10 cellular contexts compared by ENCODE assay signal in genomic region chr1:54253480-54253879, GRCh38. TPM values are rescaled to one million over a fixed set of nuclear protein-coding genes. Genes with fewer than 3 reads are reported as not detected.
A peak's percentile ranks its signal among the peaks of the same experiment; 100 is the strongest.
DNase-seq lines count a peak whose midpoint lies in the region; TF ChIP-seq lines count a peak whose summit lies in the region.
"Had no signal": no experiment of that assay in that cellular context is flagged by ENCODE, and none has a peak within 500 bp of the region (broad histone marks: within the 10 kb centered on the region; RNA-seq: fewer than 3 reads in every experiment).

No MANE protein-coding gene starts in this region.

- peaks cover 21% of the 10 kb centered on the region for H3K4me1 Mint-ChIP-seq in MCF 10A (ENCODE audit: insufficient read depth, unreplicated experiment)

- no peaks in the 10 kb centered on the region for H3K9me3 Mint-ChIP-seq in MCF 10A (ENCODE audit: unreplicated experiment)
- H3K9me3 Mint-ChIP-seq: activated T-helper 1 cell treated with anti-CD3 and anti-CD28 coated beads, Interleukin-12 subunit alpha, Interleukin-12 subunit beta, Interleukin-2, Interleukin-4 antibody, amounts not matched to agents 30 ng/mL and 10 ng/mL and 1 ng/mL, durations not matched to agents 14 hours and 24 hours and 36 hours had no signal

- H3K4me3 ChIP-seq in BJ (ENCODE audit: low read depth, low read length) (no peak overlapping the region), MG63 (no peak overlapping the region)

- CTCF ChIA-PET in BJ (lab: Yijun Ruan, JAX) (interaction anchor here (0.7 to 1.8 kb wide), 4 partner anchors 11 to 152 kb away, joined by 3 to 7 read pairs (median 4); partner anchors contain the start of gene SSBP3), MCF 10A (lab: Yijun Ruan, JAX) (interaction anchor here (0.6 to 0.9 kb wide), 3 partner anchors 25 to 401 kb away, joined by 3 to 4 read pairs (median 3); no protein-coding TSS in a partner anchor)

- intact Hi-C loops in MCF 10A (cut with micrococcal nuclease), result no loop called here

- H3K27me3 Mint-ChIP-seq in MCF 10A (ENCODE audit: insufficient read depth, unreplicated experiment), result no peaks in the 10 kb centered on the region

- DNase-seq in BJ (ENCODE audit: low read depth), result peak; percentile 54
- peak; percentile 90 for DNase-seq in MG63
- peak; percentile 93 for DNase-seq in MCF 10A (ENCODE audit: unreplicated experiment)
- peak; percentile 42 to 88 for DNase-seq in lung microvascular endothelial cell (ENCODE audit: low read depth in 2 of 2)
- DNase-seq in NCI-H2196 (lab: John Stamatoyannopoulos, UW; ENCODE audit: unreplicated experiment), result no peak
- DNase-seq in NCI-H345 treated with DMSO at 0.1 percent for 48 hours (lab: John Stamatoyannopoulos, UW; ENCODE audit: unreplicated experiment), result no peak
- DNase-seq in activated CD4-positive, alpha-beta T cell treated with anti-CD3 and anti-CD28 coated beads, Interleukin-2, amount 50 U/mL, for 48 hours, result no peak
- no peak for DNase-seq in GM20000 (ENCODE audit: low spot score)
- DNase-seq: small intestine had no signal

- H3K4me3 Mint-ChIP-seq in MCF 10A (ENCODE audit: unreplicated experiment), result no peak overlapping the region
- H3K4me3 Mint-ChIP-seq: activated T-helper 1 cell treated with anti-CD3 and anti-CD28 coated beads, Interleukin-12 subunit alpha, Interleukin-12 subunit beta, Interleukin-2, Interleukin-4 antibody, amounts not matched to agents 30 ng/mL and 10 ng/mL and 1 ng/mL, durations not matched to agents 14 hours and 24 hours and 36 hours had no signal

- H3K36me3 ChIP-seq in BJ (ENCODE audit: control insufficient read depth, insufficient read depth, low read length) (peaks cover 10% of the 10 kb centered on the region), MG63 (no peaks in the 10 kb centered on the region)

- no peak overlapping the region for H3K27ac Mint-ChIP-seq in MCF 10A (ENCODE audit: low read depth, unreplicated experiment)

- no TSS peak for BruUV-seq in MCF 10A (replicated peaks; lab: Mats Ljungman, UMichigan)

- peaks cover 18% of the 10 kb centered on the region for H3K36me3 Mint-ChIP-seq in MCF 10A (ENCODE audit: insufficient read depth, unreplicated experiment)

- POLR2A ChIA-PET in BJ (lab: Charles Lee) (no interaction called here), MCF 10A (lab: Yijun Ruan, JAX) (no interaction called here)

- TF ChIP-seq CTCF in BJ (IDR thresholded peaks at IDR 0.05; ENCODE audit: insufficient read depth, low read depth, low read length) (no peak), MCF 10A (IDR thresholded peaks at IDR 0.05; ENCODE audit: unreplicated experiment) (no peak), GM20000 (IDR thresholded peaks at IDR 0.05; ENCODE audit: extremely low read depth, missing control alignments) (no peak)

- H3K27me3 ChIP-seq in BJ (ENCODE audit: control insufficient read depth, insufficient read depth, low read length), result no peaks in the 10 kb centered on the region
- H3K27me3 ChIP-seq in MG63, result no peaks in the 10 kb centered on the region

- H3K9me3 ChIP-seq in MG63, result no peaks in the 10 kb centered on the region

RNA-seq across cellular contexts. Expression of gene MRPL37, which starts 53.5 kb away (rescaled TPM):
- polyA plus RNA-seq in BJ (2011; rRNA removed), result 21.0 and 23.1 TPM in 2 replicates
- polyA minus RNA-seq in BJ (2011; rRNA and poly(A)+ RNA removed), result 13.9 and 14.5 TPM in 2 replicates
- total RNA-seq in MG63 (2014; rRNA removed; shearing (Covaris generic); ENCODE audit: low replicate concordance), result 124 and 142 TPM in 2 replicates
- total RNA-seq in MCF 10A (2022) (98.2 and 128 TPM in 2 replicates), lung microvascular endothelial cell (35.5 and 46.2 TPM in 2 replicates)

RNA-seq across cellular contexts. Expression of gene CYB5RL, which starts 53.6 kb away (rescaled TPM):
- polyA plus RNA-seq in BJ (2011; rRNA removed), result 3.2 and 4.0 TPM in 2 replicates
- polyA minus RNA-seq in BJ (2011; rRNA and poly(A)+ RNA removed), result 3.3 and 4.0 TPM in 2 replicates
- 4.7 and 6.3 TPM in 2 replicates for total RNA-seq in MG63 (2014; rRNA removed; shearing (Covaris generic); ENCODE audit: low replicate concordance)
- 4.6 and 5.4 TPM in 2 replicates for total RNA-seq in MCF 10A (2022)
- total RNA-seq in lung microvascular endothelial cell, result 2.6 and 4.2 TPM in 2 replicates

Comparison
In these comparisons a context has a peak if more than half of its experiments do, and no peak if none do; other contexts are left out.
1. DNase-seq: peak in BJ (single experiment), MG63 (single experiment), MCF 10A (single experiment) and lung microvascular endothelial cell (2 of 2); none in NCI-H2196 (single experiment), NCI-H345 treated with DMSO at 0.1 percent for 48 hours (single experiment), activated CD4-positive, alpha-beta T cell treated with anti-CD3 and anti-CD28 coated beads, Interleukin-2, amount 50 U/mL, for 48 hours (0 of 2) and GM20000 (single experiment).